In genomic region chr4:55668449-55668848, GRCh38 we compare ENCODE assay signal across 2 cellular contexts.
TF ChIP-seq lines count a peak whose summit lies in the region.

No MANE protein-coding gene starts in this region.

TF ChIP-seq in WTC11, 78 proteins besides CTCF, POLR2A, EP300 and RAD21:
- TF ChIP-seq ATF6 (CRISPR knock-in tag; IDR thresholded peaks at IDR 0.05): no peak
- no peak for TF ChIP-seq ATF2 (CRISPR knock-in tag; IDR thresholded peaks at IDR 0.05; ENCODE audit: borderline replicate concordance, low read depth)

TF ChIP-seq in H1, 55 proteins besides CTCF, POLR2A, EP300 and RAD21 (continued from another document):
- no peak for TF ChIP-seq ATF3 (IDR thresholded peaks at IDR 0.05; ENCODE audit: insufficient read depth, low read depth, low read length)
- TF ChIP-seq ATF2 (IDR thresholded peaks at IDR 0.05; ENCODE audit: low read length): no peak
- TF ChIP-seq MAX (IDR thresholded peaks at IDR 0.05): peak; percentile 79
